20 cellular contexts compared by ENCODE assay signal in the genomic region with DNA sequence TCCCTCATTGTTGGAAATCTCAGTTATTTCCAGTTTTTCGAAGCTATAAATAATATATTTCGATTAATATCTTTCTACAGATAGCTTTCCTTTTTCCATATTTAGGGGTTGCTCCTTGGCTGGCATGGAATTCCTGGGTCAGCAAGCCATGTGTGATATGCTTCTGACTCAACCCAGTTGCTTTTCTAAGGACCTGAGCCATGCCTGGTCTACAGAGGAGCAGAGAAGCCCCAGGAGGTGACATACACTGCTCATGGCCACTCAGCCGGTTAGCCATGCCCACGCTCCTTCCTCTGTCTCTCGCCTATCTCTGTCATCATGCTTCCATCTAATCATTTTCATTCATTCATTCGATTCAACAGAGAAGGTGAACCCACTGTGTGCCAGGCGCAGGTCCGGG.
"Had no signal": no experiment of that assay in that cellular context is flagged by ENCODE, and none has a peak within 500 bp of the region (broad histone marks: within the 10 kb centered on the region; RNA-seq: fewer than 3 reads in every experiment).

No MANE protein-coding gene starts in this region.

- H3K4me3 Mint-ChIP-seq: activated CD4-positive, alpha-beta memory T cell treated with anti-CD3 and anti-CD28 coated beads, Interleukin-2, amount 10 ng/mL, durations not matched to agents 7 days and 5 days; activated CD4-positive, alpha-beta T cell treated with anti-CD3 and anti-CD28 coated beads for 36 hours; activated CD8-positive, alpha-beta memory T cell treated with anti-CD3 and anti-CD28 coated beads, Interleukin-2, amount 10 ng/mL, durations not matched to agents 7 days and 5 days; activated naive CD4-positive, alpha-beta T cell treated with anti-CD3 and anti-CD28 coated beads, Interleukin-2, amount 50 U/mL, for 24 hours; nephron; T-helper 17 cell; WTC11 had no signal

- H3K27me3 ChIP-seq: esophagus muscularis mucosa, gastroesophageal sphincter, hepatocyte, sigmoid colon had no signal

- H3K27ac ChIP-seq: esophagus muscularis mucosa, gastroesophageal sphincter, hepatocyte, sigmoid colon had no signal

- ATAC-seq: activated CD4-positive, alpha-beta T cell treated with anti-CD3 and anti-CD28 coated beads for 36 hours; activated CD8-positive, alpha-beta memory T cell treated with anti-CD3 and anti-CD28 coated beads, Interleukin-2, amount 10 ng/mL, durations not matched to agents 7 days and 5 days; gastroesophageal sphincter; T-helper 17 cell; WTC11 had no signal

- H2AFZ ChIP-seq: hepatocyte had no signal

- H3K36me3 ChIP-seq: esophagus muscularis mucosa, gastroesophageal sphincter, sigmoid colon, spleen had no signal

- DNase-seq: activated CD4-positive, alpha-beta memory T cell treated with anti-CD3 and anti-CD28 coated beads, Interleukin-2, amount 10 ng/mL, durations not matched to agents 7 days and 5 days; activated CD4-positive, alpha-beta T cell treated with anti-CD3 and anti-CD28 coated beads for 36 hours; activated CD8-positive, alpha-beta memory T cell treated with anti-CD3 and anti-CD28 coated beads, Interleukin-2, amount 10 ng/mL, durations not matched to agents 7 days and 5 days; activated effector memory CD4-positive, alpha-beta T cell treated with anti-CD3 and anti-CD28 coated beads, Interleukin-2, amount 50 U/mL, for 16 hours; cerebellar nuclear complex; cortex of kidney; effector CD4-positive, alpha-beta T cell; midbrain; sigmoid colon; spleen; stimulated activated CD4-positive, alpha-beta T cell treated with anti-CD3 and anti-CD28 coated beads, Interleukin-4, amount 100 ng/mL, for 4 hours; stimulated activated naive CD4-positive, alpha-beta T cell treated with Interleukin-2 at 50 U/mL for 16 hours; T-helper 17 cell; trophoblast cell had no signal

- H3K4me3 ChIP-seq: esophagus muscularis mucosa, gastroesophageal sphincter, hepatocyte, sigmoid colon, spleen had no signal

- H3K4me1 ChIP-seq: gastroesophageal sphincter, sigmoid colon had no signal

- H3K27ac Mint-ChIP-seq: activated CD4-positive, alpha-beta memory T cell treated with anti-CD3 and anti-CD28 coated beads, Interleukin-2, amount 10 ng/mL, durations not matched to agents 7 days and 5 days; activated CD4-positive, alpha-beta T cell treated with anti-CD3 and anti-CD28 coated beads for 36 hours; activated CD8-positive, alpha-beta memory T cell treated with anti-CD3 and anti-CD28 coated beads, Interleukin-2, amount 10 ng/mL, durations not matched to agents 7 days and 5 days; activated naive CD4-positive, alpha-beta T cell treated with anti-CD3 and anti-CD28 coated beads, Interleukin-2, amount 50 U/mL, for 24 hours; T-helper 17 cell had no signal

- H3K4me2 ChIP-seq: hepatocyte had no signal

- H3K36me3 Mint-ChIP-seq: activated CD8-positive, alpha-beta memory T cell treated with anti-CD3 and anti-CD28 coated beads, Interleukin-2, amount 10 ng/mL, durations not matched to agents 7 days and 5 days had no signal

- H3K9me3 Mint-ChIP-seq: activated CD4-positive, alpha-beta memory T cell treated with anti-CD3 and anti-CD28 coated beads, Interleukin-2, amount 10 ng/mL, durations not matched to agents 7 days and 5 days; activated naive CD4-positive, alpha-beta T cell treated with anti-CD3 and anti-CD28 coated beads, Interleukin-2, amount 50 U/mL, for 24 hours had no signal

- H3K27me3 Mint-ChIP-seq: activated CD4-positive, alpha-beta memory T cell treated with anti-CD3 and anti-CD28 coated beads, Interleukin-2, amount 10 ng/mL, durations not matched to agents 7 days and 5 days; activated CD8-positive, alpha-beta memory T cell treated with anti-CD3 and anti-CD28 coated beads, Interleukin-2, amount 10 ng/mL, durations not matched to agents 7 days and 5 days; activated naive CD4-positive, alpha-beta T cell treated with anti-CD3 and anti-CD28 coated beads, Interleukin-2, amount 50 U/mL, for 24 hours; T-helper 17 cell had no signal

- H3K79me2 ChIP-seq: hepatocyte had no signal

- H3K9me3 ChIP-seq: esophagus muscularis mucosa, gastroesophageal sphincter, sigmoid colon had no signal

- H3K4me1 Mint-ChIP-seq: activated naive CD4-positive, alpha-beta T cell treated with anti-CD3 and anti-CD28 coated beads, Interleukin-2, amount 50 U/mL, for 24 hours; nephron had no signal
